11 cellular contexts compared by ENCODE assay signal in the genomic region with DNA sequence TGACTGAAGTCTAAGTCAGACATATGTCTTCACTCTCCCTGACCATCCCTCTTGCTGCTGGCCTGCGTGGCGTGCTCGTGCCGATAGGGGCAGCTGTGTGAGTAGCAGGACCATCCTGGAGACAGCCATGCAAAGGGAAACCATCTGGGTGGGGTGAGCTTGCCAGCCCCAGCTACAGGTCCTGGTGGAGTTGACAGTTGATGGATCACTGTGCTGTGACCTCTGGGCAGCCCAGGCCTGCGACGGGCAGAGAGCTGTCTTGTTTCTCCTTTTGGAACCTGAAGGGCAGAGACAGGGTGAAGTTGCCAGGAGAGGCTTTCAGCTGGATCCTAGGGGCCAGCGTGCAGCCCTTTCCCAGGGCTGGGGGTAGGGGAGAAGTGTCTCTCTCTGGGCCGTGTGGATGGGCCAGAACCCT. TPM values are rescaled to one million over a fixed set of nuclear protein-coding genes. Genes with fewer than 3 reads are reported as not detected.
A peak's percentile ranks its signal among the peaks of the same experiment; 100 is the strongest.
DNase-seq lines count a peak whose midpoint lies in the region; ATAC-seq and TF ChIP-seq lines count a peak whose summit lies in the region.
"Had no signal": no experiment of that assay in that cellular context is flagged by ENCODE, and none has a peak within 500 bp of the region (broad histone marks: within the 10 kb centered on the region; RNA-seq: fewer than 3 reads in every experiment).

No MANE protein-coding gene starts in this region.

- H3K36me3 ChIP-seq in GM23248 (ENCODE audit: low read depth), result no peaks in the 10 kb centered on the region
- H3K36me3 ChIP-seq in smooth muscle cell (ENCODE audit: low read depth), result no peaks in the 10 kb centered on the region

- intact Hi-C loops in head of caudate nucleus (cut with DNase I), result no loop called here

- H3K79me2 ChIP-seq in GM23248 (ENCODE audit: insufficient read depth) (peaks cover 65% of the 10 kb centered on the region), smooth muscle cell (ENCODE audit: low read depth) (peaks cover 16% of the 10 kb centered on the region)

- peak overlapping the region; percentile 89 for H3K4me2 ChIP-seq in GM23248 (ENCODE audit: unreplicated experiment)
- H3K4me2 ChIP-seq in smooth muscle cell, result peak overlapping the region; percentile 73

- H3K27me3 Mint-ChIP-seq in chondrocyte (ENCODE audit: low read depth), result no peaks in the 10 kb centered on the region
- H3K27me3 Mint-ChIP-seq: activated CD4-positive, alpha-beta memory T cell treated with anti-CD3 and anti-CD28 coated beads for 36 hours had no signal

- H3K36me3 Mint-ChIP-seq in chondrocyte (ENCODE audit: low read depth), result no peaks in the 10 kb centered on the region
- H3K36me3 Mint-ChIP-seq: activated CD4-positive, alpha-beta memory T cell treated with anti-CD3 and anti-CD28 coated beads for 36 hours had no signal

- DNase-seq in GM23248 (no peak), chondrocyte (ENCODE audit: low spot score) (no peak), left lobe of liver (ENCODE audit: low spot score) (no peak), smooth muscle cell (lab: John Stamatoyannopoulos, UW; ENCODE audit: unreplicated experiment) (no peak), erythroblast (lab: John Stamatoyannopoulos, UW) (no peak), head of caudate nucleus (no peak), NCI-H1436 (lab: John Stamatoyannopoulos, UW) (no peak)
- DNase-seq in activated T-cell treated with anti-CD3 and anti-CD28 coated beads, Interleukin-2, amount 50 U/mL, for 48 hours, result no peak
- DNase-seq: activated CD4-positive, alpha-beta memory T cell treated with anti-CD3 and anti-CD28 coated beads for 36 hours; NCI-H2171 treated with DMSO at 0.1 percent for 48 hours had no signal

- no peaks in the 10 kb centered on the region for H3K27me3 ChIP-seq in GM23248 (replicated peaks; ENCODE audit: insufficient read depth)
- no peaks in the 10 kb centered on the region for H3K27me3 ChIP-seq in smooth muscle cell (ENCODE audit: low read depth)

- no peak for TF ChIP-seq POLR2A in erythroblast (IDR thresholded peaks at IDR 0.05; ENCODE audit: low read length)

- no peaks in the 10 kb centered on the region for H3K9me3 Mint-ChIP-seq in chondrocyte (ENCODE audit: low read depth)
- H3K9me3 Mint-ChIP-seq: activated CD4-positive, alpha-beta memory T cell treated with anti-CD3 and anti-CD28 coated beads for 36 hours had no signal

- H3K4me1 ChIP-seq in GM23248 (ENCODE audit: insufficient read depth), result peaks cover 66% of the 10 kb centered on the region
- peaks cover 28% of the 10 kb centered on the region for H3K4me1 ChIP-seq in smooth muscle cell (ENCODE audit: low read depth)

- H4K20me1 ChIP-seq in GM23248 (ENCODE audit: insufficient read depth), result no peaks in the 10 kb centered on the region
- H4K20me1 ChIP-seq in smooth muscle cell (ENCODE audit: low read depth), result peaks cover 56% of the 10 kb centered on the region

- H3K27ac Mint-ChIP-seq in chondrocyte (ENCODE audit: unreplicated experiment), result peak overlapping the region; percentile 90
- H3K27ac Mint-ChIP-seq: activated CD4-positive, alpha-beta memory T cell treated with anti-CD3 and anti-CD28 coated beads for 36 hours had no signal

- H2AFZ ChIP-seq in GM23248 (no peak overlapping the region), smooth muscle cell (ENCODE audit: low read depth) (no peak overlapping the region)

- TF ChIP-seq CTCF in chondrocyte (IDR thresholded peaks at IDR 0.05) (peak; percentile 15), smooth muscle cell (IDR thresholded peaks at IDR 0.05; ENCODE audit: borderline replicate concordance, insufficient read depth, poor library complexity, severe bottlenecking) (no peak)

- WGBS in GM23248 (ENCODE audit: low coverage in 1 of 2, low lambda C conversion rate in 2 of 2, missing lambda C conversion rate in 2 of 2), 2 experiments, result 95 to 99% methylated on average over 8 of the region's 8 CpGs
- 84% methylated on average over 8 of the region's 8 CpGs for WGBS in smooth muscle cell (ENCODE audit: low lambda C conversion rate)

- no peak overlapping the region for H3K4me3 ChIP-seq in GM23248
- H3K4me3 ChIP-seq in smooth muscle cell, result no peak overlapping the region
- H3K4me3 ChIP-seq: SK-N-MC had no signal

- H3K4me1 Mint-ChIP-seq in chondrocyte (ENCODE audit: low read depth), result peaks cover 66% of the 10 kb centered on the region

- H3F3A ChIP-seq in GM23248 (ENCODE audit: insufficient read depth), result peaks cover 60% of the 10 kb centered on the region
- peaks cover 49% of the 10 kb centered on the region for H3F3A ChIP-seq in smooth muscle cell (ENCODE audit: low read depth)

- no peaks in the 10 kb centered on the region for H3K9me2 ChIP-seq in GM23248 (ENCODE audit: insufficient read depth)

- in situ Hi-C loops in GM23248 (cut with MboI), result no loop called here

- H3K9ac ChIP-seq in GM23248, result peak overlapping the region; percentile 85
- no peak overlapping the region for H3K9ac ChIP-seq in smooth muscle cell (ENCODE audit: low read depth)

- H3K4me3 Mint-ChIP-seq in chondrocyte (ENCODE audit: unreplicated experiment), result no peak overlapping the region
- H3K4me3 Mint-ChIP-seq: activated CD4-positive, alpha-beta memory T cell treated with anti-CD3 and anti-CD28 coated beads for 36 hours had no signal

- H3K9me3 ChIP-seq in GM23248 (ENCODE audit: low read depth), result no peaks in the 10 kb centered on the region
- H3K9me3 ChIP-seq in smooth muscle cell (replicated peaks; ENCODE audit: low read depth), result no peaks in the 10 kb centered on the region

- H3K27ac ChIP-seq in GM23248 (peak overlapping the region; percentile 96), smooth muscle cell (ENCODE audit: low read depth) (peak overlapping the region; percentile 97)

- peak; percentile 14 for ATAC-seq in left lobe of liver

RNA-seq across cellular contexts. Expression of gene GRK5, which starts 44.7 kb away (rescaled TPM):
- 13.7 and 16.4 TPM in 2 replicates for total RNA-seq in GM23248 (2014; rRNA removed; shearing (Covaris generic))
- polyA plus RNA-seq in GM23248 (2016; fragmentation: Nextera tagmentation; extraction: Ambion mirVana), result 4.3 and 5.2 TPM in 2 replicates
- total RNA-seq in chondrocyte, result 11.7 to 16.4 TPM (median 15.7 TPM) in 3 replicates
- total RNA-seq in left lobe of liver, result 8.4 TPM
- total RNA-seq in smooth muscle cell, result 5.2 and 7.0 TPM in 2 replicates
- polyA plus RNA-seq in smooth muscle cell, result 4.4 and 5.0 TPM in 2 replicates
